Comparison of ENCODE assay signal across 9 cellular contexts in the genomic region with DNA sequence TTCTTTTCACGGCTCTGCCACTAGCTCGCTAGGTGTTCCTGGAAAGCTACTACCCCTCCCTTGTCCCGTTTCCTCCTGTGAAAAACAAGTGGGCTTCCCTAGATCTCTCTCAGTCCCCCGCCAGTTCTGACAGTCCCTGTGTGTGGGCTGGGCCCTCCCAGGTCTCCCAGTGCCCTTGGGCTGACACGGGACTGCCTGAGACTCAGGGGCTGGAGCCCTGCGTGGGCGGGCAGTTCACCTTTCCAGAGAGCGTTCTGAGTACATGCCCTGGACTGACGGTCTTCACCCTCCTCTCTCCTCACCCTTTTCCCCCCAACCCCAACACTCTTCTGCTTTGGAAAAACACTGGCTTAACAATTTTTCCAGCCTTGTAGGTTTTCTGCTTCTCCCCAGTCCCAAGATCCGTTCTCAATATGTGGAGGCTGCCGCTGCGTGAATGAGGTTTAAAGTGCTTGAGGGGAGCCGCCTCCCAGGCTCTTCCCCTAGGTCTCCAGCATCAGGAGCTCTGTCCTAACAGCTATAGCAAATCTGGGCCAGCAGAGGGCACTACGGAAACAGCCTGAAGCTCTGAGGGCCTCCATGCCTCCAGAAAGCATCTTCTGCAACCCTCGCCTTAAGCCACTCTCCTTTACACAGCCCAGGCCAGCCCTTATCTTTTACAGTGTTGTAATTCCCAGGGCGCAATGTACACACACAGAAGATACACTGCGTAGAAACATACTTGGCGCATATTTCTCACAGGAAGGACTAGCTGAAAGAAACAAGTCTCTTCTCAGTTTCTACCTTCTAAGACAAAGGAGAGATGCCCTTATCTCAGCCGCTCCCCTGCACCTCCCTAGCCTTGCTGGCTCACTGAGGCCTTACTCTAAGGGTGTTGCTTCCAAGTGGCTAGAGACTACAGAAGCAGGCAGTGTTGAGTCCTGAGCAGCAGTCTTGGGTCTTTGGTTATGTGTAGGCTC. TPM values are rescaled to one million over a fixed set of nuclear protein-coding genes. Genes with fewer than 3 reads are reported as not detected.
DNase-seq lines count a peak whose midpoint lies in the region; TF ChIP-seq lines count a peak whose summit lies in the region.
"Had no signal": no experiment of that assay in that cellular context is flagged by ENCODE, and none has a peak within 500 bp of the region (broad histone marks: within the 10 kb centered on the region; RNA-seq: fewer than 3 reads in every experiment).

No MANE protein-coding gene starts in this region.

- H3K4me3 Mint-ChIP-seq in HFFc6: no peak overlapping the region
- H3K4me3 Mint-ChIP-seq in activated CD4-positive, alpha-beta T cell treated with anti-CD3 and anti-CD28 coated beads, Interleukin-2, amount 10 ng/mL, durations not matched to agents 24 days and 14 days: no peak overlapping the region

- H3K36me3 Mint-ChIP-seq in HFFc6 (ENCODE audit: low read depth): no peaks in the 10 kb centered on the region
- no peaks in the 10 kb centered on the region for H3K36me3 Mint-ChIP-seq in activated CD4-positive, alpha-beta T cell treated with anti-CD3 and anti-CD28 coated beads, Interleukin-2, amount 10 ng/mL, durations not matched to agents 24 days and 14 days (ENCODE audit: low read depth)

- peak; percentile 62 for DNase-seq in NCI-H82 (lab: John Stamatoyannopoulos, UW)
- no peak for DNase-seq in NCI-H82 treated with DMSO at 0.1 percent for 48 hours (lab: John Stamatoyannopoulos, UW; ENCODE audit: unreplicated experiment)
- DNase-seq in HFFc6: no peak
- peak; percentile 29 for DNase-seq in NCI-H1694 (lab: John Stamatoyannopoulos, UW)
- peak; percentile 81 for DNase-seq in activated CD4-positive, alpha-beta T cell treated with anti-CD3 and anti-CD28 coated beads, Interleukin-2, amount 10 ng/mL, durations not matched to agents 24 days and 14 days
- DNase-seq in fibroblast of peridontal ligament (ENCODE audit: extremely low read depth): peak; percentile 1
- DNase-seq in stimulated activated CD4-positive, alpha-beta T cell treated with anti-CD3 and anti-CD28 coated beads, Interleukin-15, amount 100 ng/mL, for 24 hours: peak; percentile 73
- no peak for DNase-seq in NCI-H446 treated with DMSO at 0.1 percent for 48 hours (lab: John Stamatoyannopoulos, UW)

- no peak overlapping the region for H3K27ac Mint-ChIP-seq in HFFc6
- no peak overlapping the region for H3K27ac Mint-ChIP-seq in activated CD4-positive, alpha-beta T cell treated with anti-CD3 and anti-CD28 coated beads, Interleukin-2, amount 10 ng/mL, durations not matched to agents 24 days and 14 days

- peak; percentile 73 for TF ChIP-seq CTCF in HFFc6 (IDR thresholded peaks at IDR 0.05)

- intact Hi-C loops in activated CD4-positive, alpha-beta T cell treated with anti-CD3 and anti-CD28 coated beads, Interleukin-2, amount 10 ng/mL, durations not matched to agents 24 days and 14 days (cut with micrococcal nuclease): loop anchor here (5.0 kb wide), 1 partner anchor 414 kb away; no protein-coding TSS in a partner anchor

- peaks cover 7% of the 10 kb centered on the region for H3K27me3 Mint-ChIP-seq in HFFc6 (ENCODE audit: insufficient read depth)
- H3K27me3 Mint-ChIP-seq in activated CD4-positive, alpha-beta T cell treated with anti-CD3 and anti-CD28 coated beads, Interleukin-2, amount 10 ng/mL, durations not matched to agents 24 days and 14 days: peaks cover 14% of the 10 kb centered on the region

- H3K9me3 Mint-ChIP-seq in HFFc6: no peaks in the 10 kb centered on the region
- H3K9me3 Mint-ChIP-seq in activated CD4-positive, alpha-beta T cell treated with anti-CD3 and anti-CD28 coated beads, Interleukin-2, amount 10 ng/mL, durations not matched to agents 24 days and 14 days: no peaks in the 10 kb centered on the region

- no peaks in the 10 kb centered on the region for H3K4me1 Mint-ChIP-seq in HFFc6 (ENCODE audit: low read depth)
- no peaks in the 10 kb centered on the region for H3K4me1 Mint-ChIP-seq in activated CD4-positive, alpha-beta T cell treated with anti-CD3 and anti-CD28 coated beads, Interleukin-2, amount 10 ng/mL, durations not matched to agents 24 days and 14 days

RNA-seq across cellular contexts. Expression of gene DCD, which starts 10.4 kb away (rescaled TPM):
- total RNA-seq in HFFc6 (2021; fragmentation: NEBNext Ultra II Directional; extraction: Animal tissue kit (Norgen Biotek cat#: 25700)): not detected
- total RNA-seq in activated CD4-positive, alpha-beta T cell treated with anti-CD3 and anti-CD28 coated beads, Interleukin-2, amount 10 ng/mL, durations not matched to agents 24 days and 14 days: not detected in 2 replicates
- total RNA-seq: glomerular endothelial cell had no signal

RNA-seq across cellular contexts. Expression of gene LACRT, which starts 23.9 kb away (rescaled TPM):
- not detected for total RNA-seq in HFFc6 (2021; fragmentation: NEBNext Ultra II Directional; extraction: Animal tissue kit (Norgen Biotek cat#: 25700))
- total RNA-seq in activated CD4-positive, alpha-beta T cell treated with anti-CD3 and anti-CD28 coated beads, Interleukin-2, amount 10 ng/mL, durations not matched to agents 24 days and 14 days: not detected in 2 replicates
- total RNA-seq: glomerular endothelial cell had no signal

Comparison
In these comparisons a context has a peak if more than half of its experiments do, and no peak if none do; other contexts are left out.
1. DNase-seq: peak in NCI-H82 (single experiment), NCI-H1694 (single experiment), activated CD4-positive, alpha-beta T cell treated with anti-CD3 and anti-CD28 coated beads, Interleukin-2, amount 10 ng/mL, durations not matched to agents 24 days and 14 days (single experiment), fibroblast of peridontal ligament (single experiment) and stimulated activated CD4-positive, alpha-beta T cell treated with anti-CD3 and anti-CD28 coated beads, Interleukin-15, amount 100 ng/mL, for 24 hours (single experiment); none in NCI-H82 treated with DMSO at 0.1 percent for 48 hours (single experiment), HFFc6 (single experiment) and NCI-H446 treated with DMSO at 0.1 percent for 48 hours (single experiment).